In genomic region chr15:31511707-31512310, GRCh38 we compare ENCODE assay signal across 10 cellular contexts.
DNase-seq lines count a peak whose midpoint lies in the region; ATAC-seq lines count a peak whose summit lies in the region.
"Had no signal": no experiment of that assay in that cellular context is flagged by ENCODE, and none has a peak within 500 bp of the region (broad histone marks: within the 10 kb centered on the region; RNA-seq: fewer than 3 reads in every experiment).

No MANE protein-coding gene starts in this region.

- H3K27me3 Mint-ChIP-seq in activated CD4-positive, alpha-beta T cell treated with anti-CD3 and anti-CD28 coated beads for 36 hours = peaks cover 14% of the 10 kb centered on the region
- H3K27me3 Mint-ChIP-seq in activated T-helper 2 cell treated with anti-CD3 and anti-CD28 coated beads, Interferon-gamma antibody, Interleukin-2, Interleukin-4, amounts not matched to agents 10 μg/mL and 5 μg/mL and 100 μg/mL, durations not matched to agents 14 hours and 24 hours and 36 hours (ENCODE audit: low read depth) = peaks cover 3% of the 10 kb centered on the region

- H3K4me1 Mint-ChIP-seq in activated CD4-positive, alpha-beta T cell treated with anti-CD3 and anti-CD28 coated beads for 36 hours = peaks cover 14% of the 10 kb centered on the region
- peaks cover 22% of the 10 kb centered on the region for H3K4me1 Mint-ChIP-seq in activated T-helper 2 cell treated with anti-CD3 and anti-CD28 coated beads, Interferon-gamma antibody, Interleukin-2, Interleukin-4, amounts not matched to agents 10 μg/mL and 5 μg/mL and 100 μg/mL, durations not matched to agents 14 hours and 24 hours and 36 hours (ENCODE audit: low read depth)

- no peak overlapping the region for H3K4me3 Mint-ChIP-seq in activated CD4-positive, alpha-beta T cell treated with anti-CD3 and anti-CD28 coated beads for 36 hours
- no peak overlapping the region for H3K4me3 Mint-ChIP-seq in activated T-helper 2 cell treated with anti-CD3 and anti-CD28 coated beads, Interferon-gamma antibody, Interleukin-2, Interleukin-4, amounts not matched to agents 10 μg/mL and 5 μg/mL and 100 μg/mL, durations not matched to agents 14 hours and 24 hours and 36 hours (ENCODE audit: low read depth)

- no peaks in the 10 kb centered on the region for H3K36me3 Mint-ChIP-seq in activated CD4-positive, alpha-beta T cell treated with anti-CD3 and anti-CD28 coated beads for 36 hours (ENCODE audit: low read depth)
- no peaks in the 10 kb centered on the region for H3K36me3 Mint-ChIP-seq in activated T-helper 2 cell treated with anti-CD3 and anti-CD28 coated beads, Interferon-gamma antibody, Interleukin-2, Interleukin-4, amounts not matched to agents 10 μg/mL and 5 μg/mL and 100 μg/mL, durations not matched to agents 14 hours and 24 hours and 36 hours (ENCODE audit: low read depth)

- intact Hi-C loops in activated CD4-positive, alpha-beta T cell treated with anti-CD3 and anti-CD28 coated beads for 36 hours (cut with DNase I, micrococcal nuclease) = no loop called here
- intact Hi-C loops in activated T-helper 2 cell treated with anti-CD3 and anti-CD28 coated beads, Interferon-gamma antibody, Interleukin-2, Interleukin-4, amounts not matched to agents 10 μg/mL and 5 μg/mL and 100 μg/mL, durations not matched to agents 14 hours and 24 hours and 36 hours (cut with micrococcal nuclease) = loop anchor here (1.0 kb wide), 1 partner anchor 77 kb away; no protein-coding TSS in a partner anchor

- DNase-seq in activated CD4-positive, alpha-beta T cell treated with anti-CD3 and anti-CD28 coated beads for 36 hours = peak; percentile 68
- no peak for DNase-seq in activated CD4-positive, alpha-beta T cell treated with anti-CD3 and anti-CD28 coated beads for 1 hour
- peak; percentile 19 for DNase-seq in activated T-helper 2 cell treated with anti-CD3 and anti-CD28 coated beads, Interferon-gamma antibody, Interleukin-2, Interleukin-4, amounts not matched to agents 10 μg/mL and 5 μg/mL and 100 μg/mL, durations not matched to agents 14 hours and 24 hours and 36 hours (ENCODE audit: low spot score)
- peak; percentile 1 for DNase-seq in mucosa of gallbladder (ENCODE audit: low spot score)
- DNase-seq in stimulated activated naive CD8-positive, alpha-beta T cell treated with anti-CD3 and anti-CD28 coated beads, Interleukin-15, Interleukin-2, amounts not matched to agents 100 U/mL and 50 U/mL, for 24 hours = peak; percentile 62
- DNase-seq: midbrain, NCI-H526 had no signal

- ATAC-seq in activated CD4-positive, alpha-beta T cell treated with anti-CD3 and anti-CD28 coated beads for 36 hours = peak; percentile 58
- ATAC-seq in stimulated activated naive CD8-positive, alpha-beta T cell treated with anti-CD3 and anti-CD28 coated beads, Interleukin-15, Interleukin-2, amounts not matched to agents 100 U/mL and 50 U/mL, for 24 hours = peak; percentile 36
- ATAC-seq in GM18498 (IDR thresholded peaks at IDR 0.05; ENCODE audit: unreplicated experiment) (no peak), GM18870 (IDR thresholded peaks at IDR 0.05; ENCODE audit: unreplicated experiment) (no peak), GM18858 (IDR thresholded peaks at IDR 0.05; ENCODE audit: unreplicated experiment) (no peak)

- H3K27ac Mint-ChIP-seq in activated CD4-positive, alpha-beta T cell treated with anti-CD3 and anti-CD28 coated beads for 36 hours = no peak overlapping the region
- peak overlapping the region; percentile 24 for H3K27ac Mint-ChIP-seq in activated T-helper 2 cell treated with anti-CD3 and anti-CD28 coated beads, Interferon-gamma antibody, Interleukin-2, Interleukin-4, amounts not matched to agents 10 μg/mL and 5 μg/mL and 100 μg/mL, durations not matched to agents 14 hours and 24 hours and 36 hours

- peaks cover 4% of the 10 kb centered on the region for H3K9me3 Mint-ChIP-seq in activated CD4-positive, alpha-beta T cell treated with anti-CD3 and anti-CD28 coated beads for 36 hours (ENCODE audit: low read depth)
- peaks cover 18% of the 10 kb centered on the region for H3K9me3 Mint-ChIP-seq in activated T-helper 2 cell treated with anti-CD3 and anti-CD28 coated beads, Interferon-gamma antibody, Interleukin-2, Interleukin-4, amounts not matched to agents 10 μg/mL and 5 μg/mL and 100 μg/mL, durations not matched to agents 14 hours and 24 hours and 36 hours

- POLR2A ChIA-PET in activated CD4-positive, alpha-beta T cell treated with anti-CD3 and anti-CD28 coated beads for 36 hours (lab: Charles Lee) = no interaction called here

- CTCF ChIA-PET in activated CD4-positive, alpha-beta T cell treated with anti-CD3 and anti-CD28 coated beads for 36 hours (lab: Charles Lee) = no interaction called here

Comparison
In these comparisons a context has a peak if more than half of its experiments do, and no peak if none do; other contexts are left out.
1. ATAC-seq: peak in activated CD4-positive, alpha-beta T cell treated with anti-CD3 and anti-CD28 coated beads for 36 hours (single experiment) and stimulated activated naive CD8-positive, alpha-beta T cell treated with anti-CD3 and anti-CD28 coated beads, Interleukin-15, Interleukin-2, amounts not matched to agents 100 U/mL and 50 U/mL, for 24 hours (single experiment); none in GM18498 (single experiment), GM18870 (single experiment) and GM18858 (single experiment).